ENCODE assay signal across 19 cellular contexts in the genomic region with DNA sequence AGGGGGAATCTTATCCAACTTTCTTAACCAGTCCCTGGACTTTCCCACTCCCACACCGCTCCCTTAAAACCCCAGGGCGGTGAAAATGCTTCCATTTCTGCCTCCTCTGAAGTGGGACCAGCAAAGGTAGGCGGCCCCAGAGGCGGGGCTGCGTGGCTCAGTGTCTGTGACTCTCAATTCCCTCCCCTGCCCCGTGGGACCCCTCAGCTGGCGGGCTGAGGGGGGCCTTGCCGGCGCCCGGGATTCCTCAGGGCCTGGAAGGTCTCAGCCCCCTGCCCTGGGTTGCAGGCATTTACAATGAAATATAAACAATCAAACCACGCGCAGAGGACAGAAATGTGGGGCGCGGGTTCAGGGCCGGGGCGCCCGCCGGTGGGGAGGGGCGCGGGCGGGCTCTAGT. TPM values are rescaled to one million over a fixed set of nuclear protein-coding genes. Genes with fewer than 3 reads are reported as not detected.
DNase-seq lines count a peak whose midpoint lies in the region; FAIRE-seq and TF ChIP-seq lines count a peak whose summit lies in the region.
"Had no signal": no experiment of that assay in that cellular context is flagged by ENCODE, and none has a peak within 500 bp of the region (broad histone marks: within the 10 kb centered on the region; RNA-seq: fewer than 3 reads in every experiment).

No MANE protein-coding gene starts in this region.

- H2BK120ac ChIP-seq in H1 (replicated peaks; ENCODE audit: low read depth, low read length) (no peak overlapping the region), mesendoderm (ENCODE audit: low read depth, low read length) (no peak overlapping the region)

- H3K27ac ChIP-seq in HEK293 (ENCODE audit: extremely low read depth, low read depth, low read length) (no peak overlapping the region), H1 (ENCODE audit: low read depth, low read length) (no peak overlapping the region), mesendoderm (ENCODE audit: low read depth, low read length) (no peak overlapping the region), stomach (no peak overlapping the region), uterus (no peak overlapping the region)
- H3K27ac ChIP-seq: SJSA1, transverse colon had no signal

- H2AFZ ChIP-seq in H1 (ENCODE audit: low read length), result 0 out of 2 replicates have a peak overlapping the region, but pooled peaks have one; percentile 46

- H4K20me1 ChIP-seq in H1 (replicated peaks in 1 of 2; ENCODE audit: control insufficient read depth in 1 of 2, insufficient read depth in 2 of 2, low read length in 2 of 2), result no peaks in the 10 kb centered on the region

- H2BK15ac ChIP-seq in H1 (ENCODE audit: low read length), result no peak overlapping the region
- no peak overlapping the region for H2BK15ac ChIP-seq in mesendoderm (replicated peaks; ENCODE audit: low read depth)

- H3K79me1 ChIP-seq in H1 (ENCODE audit: low read depth, low read length), result no peaks in the 10 kb centered on the region
- no peaks in the 10 kb centered on the region for H3K79me1 ChIP-seq in mesendoderm (ENCODE audit: low read length)

- H3K9me3 ChIP-seq in HEK293 (ENCODE audit: control insufficient read depth, insufficient read depth, low read depth, low read length), result no peaks in the 10 kb centered on the region
- H3K9me3 ChIP-seq in H1 (ENCODE audit: insufficient read depth in 2 of 2, low read depth in 1 of 2, low read length in 1 of 2), result no peaks in the 10 kb centered on the region
- H3K9me3 ChIP-seq in stomach, result no peaks in the 10 kb centered on the region
- no peaks in the 10 kb centered on the region for H3K9me3 ChIP-seq in uterus
- H3K9me3 ChIP-seq: SJSA1, transverse colon had no signal

- H4K8ac ChIP-seq in H1 (ENCODE audit: extremely low read depth, insufficient read depth, low read length) (peak overlapping the region; percentile 74), mesendoderm (ENCODE audit: low read depth, low read length) (no peak overlapping the region)

- H2BK20ac ChIP-seq in H1 (ENCODE audit: low read length), result no peak overlapping the region; the same call in 1 of the 2 replicates

- no peak for FAIRE-seq in H1 (lab: Jason Lieb, UNC)
- FAIRE-seq in RCC 7860 (lab: Jason Lieb, UNC), result no peak

- no peak for TF ChIP-seq RAD21 in H1 (IDR thresholded peaks at IDR 0.05 in 1 of 2, conservative IDR thresholded peaks at IDR 0.05 in 1 of 2; ENCODE audit: low read depth in 2 of 2, low read length in 2 of 2)

- TF ChIP-seq POLR2A in H1 (IDR thresholded peaks at IDR 0.05; ENCODE audit: control extremely low read depth in 1 of 2, low read depth in 2 of 2, low read length in 2 of 2), result no peak
- no peak for TF ChIP-seq POLR2A in stomach (IDR thresholded peaks at IDR 0.05)
- TF ChIP-seq POLR2A in uterus (IDR thresholded peaks at IDR 0.05), result no peak

- POLR2A ChIA-PET in HEK293 (lab: Yijun Ruan, JAX), result no interaction called here
- POLR2A ChIA-PET in H1 (lab: Charles Lee; ENCODE audit: partially characterized antibody), result interaction anchor here (1.0 to 2.2 kb wide), 8 partner anchors 9 to 387 kb away, joined by 3 to 7 read pairs (median 4); no protein-coding TSS in a partner anchor

- H3K56ac ChIP-seq in H1 (replicated peaks; ENCODE audit: insufficient read length, low read depth, low read length) (no peak overlapping the region), mesendoderm (ENCODE audit: low read length) (peak overlapping the region; percentile 68)

- intact Hi-C loops in stomach (cut with DNase I; ENCODE audit: low total_unique reads) (loop anchor here (5.0 kb wide), 1 partner anchor 58 kb away; no protein-coding TSS in a partner anchor), uterus (cut with DNase I; ENCODE audit: low total_unique reads) (loop anchor here (10.0 kb wide), 1 partner anchor 180 kb away; no protein-coding TSS in a partner anchor)

- H3K9ac ChIP-seq in H1 (replicated peaks in 1 of 4; ENCODE audit: extremely low read depth in 1 of 4, low read depth in 3 of 4, low read length in 3 of 4), result no peak overlapping the region
- H3K9ac ChIP-seq in mesendoderm (ENCODE audit: low read length), result peak overlapping the region; percentile 19

- H3K79me2 ChIP-seq in H1 (ENCODE audit: control insufficient read depth in 1 of 2, insufficient read depth in 2 of 2, low read length in 2 of 2) (no peaks in the 10 kb centered on the region), mesendoderm (ENCODE audit: control insufficient read depth, insufficient read depth, low read length) (no peaks in the 10 kb centered on the region)

- H3K23ac ChIP-seq in H1 (ENCODE audit: insufficient read length), result no peak overlapping the region
- no peak overlapping the region for H3K23ac ChIP-seq in mesendoderm (ENCODE audit: low read length)

- peak in 1 of 2 experiments; percentile 58 for DNase-seq in H1 (ENCODE audit: low read depth in 1 of 2, low spot score in 2 of 2)
- DNase-seq in mesendoderm, result no peak
- no peak for DNase-seq in stomach
- DNase-seq in SHP77 treated with DMSO at 0.1 percent for 48 hours (lab: John Stamatoyannopoulos, UW), result no peak
- no peak for DNase-seq in uterus
- no peak for DNase-seq in RCC 7860 (ENCODE audit: low spot score)
- no peak for DNase-seq in NCI-H2081 (lab: John Stamatoyannopoulos, UW)
- DNase-seq: AML-193; central memory CD4-positive, alpha-beta T cell; COR-L47; NCI-H1105; transverse colon had no signal

- peaks cover 0 to 30% (median 23%) of the 10 kb centered on the region in 4 experiments; a peak in 6 of 7 replicates for H3K27me3 ChIP-seq in H1 (replicated peaks in 1 of 4; ENCODE audit: control insufficient read depth in 3 of 4, extremely low read depth in 1 of 4, insufficient read depth in 3 of 4, low read length in 3 of 4)
- no peaks in the 10 kb centered on the region for H3K27me3 ChIP-seq in mesendoderm (ENCODE audit: insufficient read depth, low read length, poor library complexity)
- H3K27me3 ChIP-seq in stomach, result peaks cover 16 to 84% (median 34%) of the 10 kb centered on the region in 3 donors
- H3K27me3 ChIP-seq in uterus, result peaks cover 0 to 5% of the 10 kb centered on the region in 2 donors
- H3K27me3 ChIP-seq: SJSA1 had no signal

- H3K23me2 ChIP-seq in H1 (ENCODE audit: low read depth, low read length), result peaks cover 3% of the 10 kb centered on the region; the same call in 1 of the 2 replicates

- peak overlapping the region; percentile 60; the same call in 1 of the 2 replicates for H3K18ac ChIP-seq in H1 (ENCODE audit: extremely low read depth, low read length)
- peak overlapping the region; percentile 62 for H3K18ac ChIP-seq in mesendoderm (ENCODE audit: low read length)

- no peak for TF ChIP-seq EP300 in H1 (IDR thresholded peaks at IDR 0.05; ENCODE audit: borderline replicate concordance in 1 of 2, low read depth in 2 of 2, low read length in 2 of 2)
- TF ChIP-seq EP300 in stomach (IDR thresholded peaks at IDR 0.05), result no peak

- 0 out of 2 replicates have a peak overlapping the region, but pooled peaks have one; percentile 4 for H2BK12ac ChIP-seq in H1 (ENCODE audit: low read depth, low read length)

- H4K91ac ChIP-seq in H1 (replicated peaks; ENCODE audit: insufficient read length, low read length), result no peak overlapping the region

- 34% methylated on average over 12 of the region's 21 CpGs; no CpG with 5 or more reads in 1 of the 2 experiments for WGBS in H1 (ENCODE audit: extremely low coverage in 1 of 2, insufficient coverage in 1 of 2, insufficient read length in 1 of 2, insufficient replicate concordance in 2 of 2, low coverage in 1 of 2, low lambda C conversion rate in 2 of 2, missing lambda C conversion rate in 1 of 2), 2 experiments
- no CpG with 5 or more reads among the region's 21 CpGs for WGBS in mesendoderm (ENCODE audit: extremely low coverage, insufficient coverage, low lambda C conversion rate)
- WGBS in stomach, 5 donors, result 21 to 53% (median 29%) methylated on average over 11 to 21 of the region's 21 CpGs

- TF ChIP-seq CTCF in HEK293 (tag by site-specific recombination; IDR thresholded peaks at IDR 0.05), result no peak
- TF ChIP-seq CTCF in H1 (IDR thresholded peaks at IDR 0.05; ENCODE audit: control extremely low read depth in 1 of 3, insufficient read depth in 1 of 3, low read depth in 1 of 3, low read length in 3 of 3), result no peak
- no peak for TF ChIP-seq CTCF in stomach (IDR thresholded peaks at IDR 0.05)
- TF ChIP-seq CTCF in uterus (IDR thresholded peaks at IDR 0.05), result no peak

- H4K5ac ChIP-seq in H1 (ENCODE audit: insufficient read length, low read depth, low read length) (no peak overlapping the region), mesendoderm (ENCODE audit: low read length) (no peak overlapping the region)

- H3K4ac ChIP-seq in H1 (replicated peaks; ENCODE audit: insufficient read length, low read depth, low read length), result peak overlapping the region; percentile 19
- H3K4ac ChIP-seq in mesendoderm (ENCODE audit: low read depth, low read length), result peak overlapping the region; percentile 62

- H3K14ac ChIP-seq in H1 (ENCODE audit: insufficient read length), result no peak overlapping the region

- H3K36me3 ChIP-seq in HEK293 (ENCODE audit: control insufficient read depth in 2 of 2, insufficient read depth in 1 of 2, low read length in 2 of 2), result no peaks in the 10 kb centered on the region
- H3K36me3 ChIP-seq in H1 (ENCODE audit: control insufficient read depth in 2 of 4, insufficient read depth in 4 of 4, low read length in 3 of 4), result no peaks in the 10 kb centered on the region
- H3K36me3 ChIP-seq in mesendoderm (ENCODE audit: control insufficient read depth, insufficient read depth, low read length), result no peaks in the 10 kb centered on the region
- no peaks in the 10 kb centered on the region for H3K36me3 ChIP-seq in stomach
- no peaks in the 10 kb centered on the region for H3K36me3 ChIP-seq in uterus
- H3K36me3 ChIP-seq: SJSA1, transverse colon had no signal

- H3K4me2 ChIP-seq in H1 (ENCODE audit: insufficient read depth in 1 of 2, low read depth in 2 of 2, low read length in 2 of 2) (peak overlapping the region; percentile 58 to 68), mesendoderm (ENCODE audit: low read length) (peak overlapping the region; percentile 17)

- peaks cover 5% of the 10 kb centered on the region; the same call in 1 of the 2 replicates for H3K4me1 ChIP-seq in HEK293 (ENCODE audit: control insufficient read depth, insufficient read depth, low read length)
- peaks cover 1 to 21% (median 8%) of the 10 kb centered on the region in 4 experiments; a peak in 6 of 7 replicates for H3K4me1 ChIP-seq in H1 (replicated peaks in 1 of 4; ENCODE audit: control insufficient read depth in 3 of 4, insufficient read depth in 4 of 4, low read length in 3 of 4)
- H3K4me1 ChIP-seq in mesendoderm (ENCODE audit: control insufficient read depth, low read depth, low read length), result no peaks in the 10 kb centered on the region
- H3K4me1 ChIP-seq in stomach, result peaks cover 8 to 11% (median 10%) of the 10 kb centered on the region in 4 donors
- H3K4me1 ChIP-seq in uterus, result no peaks in the 10 kb centered on the region

- H3K4me3 ChIP-seq in HEK293 (ENCODE audit: low read depth, low read length) (no peak overlapping the region), H1 (ENCODE audit: extremely low read depth in 1 of 4, insufficient read depth in 2 of 4, low read depth in 3 of 4, low read length in 4 of 4) (peak overlapping the region; percentile 22 to 53 (median 33); a peak in 6 of 8 replicates), mesendoderm (ENCODE audit: low read length) (no peak overlapping the region), stomach (peak overlapping the region; percentile 9 to 31 (median 22)), uterus (no peak overlapping the region)
- H3K4me3 ChIP-seq: SJSA1 had no signal

- CTCF ChIA-PET in HEK293 (lab: Yijun Ruan, JAX), result interaction anchor here (0.6 to 1.1 kb wide), 2 partner anchors 13 to 17 kb away, joined by 3 to 4 read pairs; no protein-coding TSS in a partner anchor
- CTCF ChIA-PET in H1 (lab: Charles Lee; ENCODE audit: partially characterized antibody), result interaction anchor here (0.5 to 22.9 kb wide), 8 partner anchors 10 to 1806 kb away, joined by 3 to 969 read pairs (median 5); no protein-coding TSS in a partner anchor

- H2AK5ac ChIP-seq in H1 (ENCODE audit: low read depth, low read length) (no peak overlapping the region), mesendoderm (ENCODE audit: low read length) (no peak overlapping the region)

- H2BK5ac ChIP-seq in H1 (ENCODE audit: low read depth, low read length) (0 out of 2 replicates have a peak overlapping the region, but pooled peaks have one; percentile 39), mesendoderm (ENCODE audit: low read length) (no peak overlapping the region)

RNA-seq across cellular contexts. Expression of gene SOST, which starts 3.6 kb away (rescaled TPM):
- not detected in 2 replicates for total RNA-seq in H1 (2021; fragmentation: NEBNext Ultra II Directional; extraction: Animal tissue kit (Norgen Biotek cat#: 25700))
- polyA plus RNA-seq in H1 (2011; rRNA removed) (0.08 and 0.25 TPM in 2 replicates), stomach (not detected)
- 0.19 TPM for polyA plus RNA-seq in H1 (2011; cell fraction: cytosol; rRNA removed)
- polyA plus RNA-seq in H1 (2011; cell fraction: nucleus; rRNA removed), result 0.14 TPM
- 0.12 to 0.27 TPM (median 0.15 TPM) in 4 replicates for polyA plus RNA-seq in H1 (2012, experiment 1 of 2)
- polyA plus RNA-seq in H1 (2012, experiment 2 of 2), result 0.21 TPM
- 0.08 TPM for polyA plus RNA-seq in H1 (2013, experiment 1 of 2)
- 0.09 TPM for polyA plus RNA-seq in H1 (2013, experiment 2 of 2)
- polyA minus RNA-seq in H1 (2011; rRNA and poly(A)+ RNA removed), result not detected in 2 replicates
- polyA minus RNA-seq in H1 (2011; cell fraction: cytosol; rRNA and poly(A)+ RNA removed), result not detected
- polyA minus RNA-seq in H1 (2011; cell fraction: nucleus; rRNA and poly(A)+ RNA removed), result not detected
- polyA plus RNA-seq in mesendoderm (2013, experiment 1 of 2), result 0.13 TPM
- 0.14 TPM for polyA plus RNA-seq in mesendoderm (2013, experiment 2 of 2)
- total RNA-seq in stomach (not detected), uterus (not detected)
- total RNA-seq: HT1080, kidney epithelial cell, neural crest cell, OCI-LY7, transverse colon had no signal

RNA-seq across cellular contexts. Expression of gene DUSP3, which starts 23.8 kb away (rescaled TPM):
- total RNA-seq in H1 (2021; fragmentation: NEBNext Ultra II Directional; extraction: Animal tissue kit (Norgen Biotek cat#: 25700)), result 21.2 and 21.4 TPM in 2 replicates
- 15.1 and 19.9 TPM in 2 replicates for polyA plus RNA-seq in H1 (2011; rRNA removed)
- polyA plus RNA-seq in H1 (2011; cell fraction: cytosol; rRNA removed), result 18.8 TPM
- polyA plus RNA-seq in H1 (2011; cell fraction: nucleus; rRNA removed), result 27.1 TPM
- polyA plus RNA-seq in H1 (2012, experiment 1 of 2), result 12.9 to 15.0 TPM (median 13.8 TPM) in 4 replicates
- 9.8 TPM for polyA plus RNA-seq in H1 (2012, experiment 2 of 2)
- 21.3 TPM for polyA plus RNA-seq in H1 (2013, experiment 1 of 2)
- 19.4 TPM for polyA plus RNA-seq in H1 (2013, experiment 2 of 2)
- 21.2 and 27.2 TPM in 2 replicates for polyA minus RNA-seq in H1 (2011; rRNA and poly(A)+ RNA removed)
- 16.0 TPM for polyA minus RNA-seq in H1 (2011; cell fraction: cytosol; rRNA and poly(A)+ RNA removed)
- 16.2 TPM for polyA minus RNA-seq in H1 (2011; cell fraction: nucleus; rRNA and poly(A)+ RNA removed)
- 21.5 TPM for polyA plus RNA-seq in mesendoderm (2013, experiment 1 of 2)
- polyA plus RNA-seq in mesendoderm (2013, experiment 2 of 2), result 21.8 TPM
- 10 to 100 TPM; 33.0 to 97.8 (median 88.8) TPM for total RNA-seq in stomach
- 10 to 100 TPM; 49.8 to 62.3 (median 51.7) TPM for polyA plus RNA-seq in stomach
- total RNA-seq in uterus, result 10 to 100 TPM; 28.4 to 88.1 (median 39.8) TPM

RNA-seq across cellular contexts. Expression of gene CFAP97D1, which starts 25.3 kb away (rescaled TPM):
- 0.07 TPM in 1 of 2 replicates, not detected in the other for total RNA-seq in H1 (2021; fragmentation: NEBNext Ultra II Directional; extraction: Animal tissue kit (Norgen Biotek cat#: 25700))
- polyA plus RNA-seq in H1 (2011; rRNA removed) (0.02 and 0.03 TPM in 2 replicates), stomach (not detected)
- 0.03 TPM for polyA plus RNA-seq in H1 (2011; cell fraction: cytosol; rRNA removed)
- 0.03 TPM for polyA plus RNA-seq in H1 (2011; cell fraction: nucleus; rRNA removed)
- 0.04 TPM in 2 of 4 replicates, not detected in the others for polyA plus RNA-seq in H1 (2012, experiment 1 of 2)
- polyA plus RNA-seq in H1 (2012, experiment 2 of 2), result not detected
- polyA plus RNA-seq in H1 (2013, experiment 1 of 2), result 0.08 TPM
- polyA plus RNA-seq in H1 (2013, experiment 2 of 2), result 0.04 TPM
- polyA minus RNA-seq in H1 (2011; rRNA and poly(A)+ RNA removed), result 0.09 and 0.15 TPM in 2 replicates
- not detected for polyA minus RNA-seq in H1 (2011; cell fraction: cytosol; rRNA and poly(A)+ RNA removed)
- not detected for polyA minus RNA-seq in H1 (2011; cell fraction: nucleus; rRNA and poly(A)+ RNA removed)
- polyA plus RNA-seq in mesendoderm (2013, experiment 1 of 2), result 0.03 TPM
- polyA plus RNA-seq in mesendoderm (2013, experiment 2 of 2), result 0.03 TPM
- total RNA-seq in stomach (not detected), uterus (not detected)
- total RNA-seq: kidney epithelial cell, mesothelial cell of epicardium, neural crest cell, OCI-LY7, SJSA1, transverse colon had no signal

Comparison
In these comparisons a context has a peak if more than half of its experiments do, and no peak if none do; other contexts are left out.
1. H3K4me3 ChIP-seq: peak in H1 (4 of 4) and stomach (4 of 4); none in HEK293 (single experiment), mesendoderm (single experiment) and uterus (0 of 2).